In the genomic region with DNA sequence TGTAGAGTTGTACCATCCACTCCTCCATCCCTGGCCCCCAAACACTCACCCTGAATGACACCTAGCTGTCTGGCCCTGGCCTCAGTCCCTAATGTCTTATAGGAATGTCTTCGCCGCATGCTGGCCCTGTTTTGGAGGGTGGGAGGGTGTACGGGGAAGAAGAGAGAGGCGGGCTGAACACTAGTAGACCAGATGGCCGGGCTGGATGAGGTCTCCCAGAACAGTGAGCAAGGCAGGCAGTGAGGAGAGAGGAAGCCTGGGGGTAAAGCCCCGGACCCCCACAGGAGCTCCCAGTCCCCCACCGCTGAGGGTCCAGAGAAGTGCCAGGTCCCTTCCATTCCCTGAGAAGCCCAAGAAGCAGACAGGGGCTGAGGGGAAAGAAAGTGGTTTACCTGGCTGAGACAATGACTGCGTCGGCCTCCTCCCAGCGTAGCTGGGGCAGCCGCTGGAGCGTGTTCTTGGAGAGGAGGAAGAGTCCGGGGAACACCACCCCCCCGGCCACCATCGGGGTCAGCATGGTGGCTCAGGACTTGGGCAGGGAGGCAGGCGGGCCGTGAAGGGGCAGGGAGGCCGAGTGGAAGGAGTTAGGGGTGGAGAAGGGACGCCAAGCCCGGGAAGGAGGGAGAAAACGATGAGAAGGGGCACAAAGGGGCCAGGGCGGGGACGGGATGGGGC, we compare ENCODE assay signal across 12 cellular contexts. TPM values are rescaled to one million over a fixed set of nuclear protein-coding genes. Genes with fewer than 3 reads are reported as not detected.
DNase-seq lines count a peak whose midpoint lies in the region; ATAC-seq, FAIRE-seq and TF ChIP-seq lines count a peak whose summit lies in the region.
"Had no signal": no experiment of that assay in that cellular context is flagged by ENCODE, and none has a peak within 500 bp of the region (broad histone marks: within the 10 kb centered on the region; RNA-seq: fewer than 3 reads in every experiment).

No MANE protein-coding gene starts in this region.

- H3K4me1 ChIP-seq in transverse colon: peaks cover 0 to 9% (median 4%) of the 10 kb centered on the region in 4 donors

- in situ Hi-C loops in transverse colon (cut with MboI; ENCODE audit: low pct_ligation_motif_present in 1 of 4, low pct_unique_long_range_greater_than_20kb in 1 of 4, low sequenced_read_pairs in 3 of 4): loop anchor here in 1 of 4 donors (25.0 kb wide), 1 partner anchor 143 kb away; the partner anchor contains the start of gene SEZ6L2

- H3K9me3 ChIP-seq in iPS-18c (ENCODE audit: control insufficient read depth, insufficient read depth, low read length) (no peaks in the 10 kb centered on the region), transverse colon (no peaks in the 10 kb centered on the region)
- H3K9me3 ChIP-seq: pancreas had no signal

- H3K36me3 Mint-ChIP-seq in activated naive CD8-positive, alpha-beta T cell treated with anti-CD3 and anti-CD28 coated beads for 36 hours: no peaks in the 10 kb centered on the region

- peaks cover 85% of the 10 kb centered on the region for H3K27me3 Mint-ChIP-seq in stimulated activated naive CD8-positive, alpha-beta T cell treated with anti-CD3 and anti-CD28 coated beads, Interleukin-15, amount 100 ng/mL, for 72 hours
- peaks cover 75% of the 10 kb centered on the region for H3K27me3 Mint-ChIP-seq in activated naive CD8-positive, alpha-beta T cell treated with anti-CD3 and anti-CD28 coated beads for 36 hours

- no peaks in the 10 kb centered on the region for H3K9me3 Mint-ChIP-seq in stimulated activated naive CD8-positive, alpha-beta T cell treated with anti-CD3 and anti-CD28 coated beads, Interleukin-15, amount 100 ng/mL, for 72 hours
- H3K9me3 Mint-ChIP-seq in activated naive CD8-positive, alpha-beta T cell treated with anti-CD3 and anti-CD28 coated beads for 36 hours: no peaks in the 10 kb centered on the region

- H3K27ac ChIP-seq in transverse colon: no peak overlapping the region
- H3K27ac ChIP-seq: pancreas had no signal

- intact Hi-C loops in transverse colon (cut with DNase I; ENCODE audit: low total_unique reads): no loop called here

- H3K27me3 ChIP-seq in transverse colon: peaks cover 98% of the 10 kb centered on the region

- TF ChIP-seq EP300 in transverse colon (IDR thresholded peaks at IDR 0.05; ENCODE audit: low read depth): no peak

- H3K4me3 ChIP-seq in iPS-18c (ENCODE audit: insufficient read depth, low read depth, low read length) (peak overlapping the region; percentile 59), transverse colon (no peak overlapping the region)
- H3K4me3 ChIP-seq: lung had no signal

- FAIRE-seq in HTR-8/SVneo (lab: Jason Lieb, UNC): no peak
- FAIRE-seq: pancreas had no signal

- ATAC-seq in stimulated activated naive CD8-positive, alpha-beta T cell treated with anti-CD3 and anti-CD28 coated beads, Interleukin-15, amount 100 ng/mL, for 72 hours: no peak
- ATAC-seq in stimulated activated naive CD8-positive, alpha-beta T cell treated with anti-CD3 and anti-CD28 coated beads, Interleukin-15, Interleukin-2, amounts not matched to agents 100 U/mL and 50 U/mL, for 24 hours: no peak
- no peak for ATAC-seq in HG03045 (IDR thresholded peaks at IDR 0.05; ENCODE audit: unreplicated experiment)
- ATAC-seq: activated CD8-positive, alpha-beta T cell treated with anti-CD3 and anti-CD28 coated beads, Interleukin-2, amount 10 ng/mL, durations not matched to agents 7 days and 5 days had no signal

- DNase-seq in stimulated activated naive CD8-positive, alpha-beta T cell treated with anti-CD3 and anti-CD28 coated beads, Interleukin-15, amount 100 ng/mL, for 72 hours: no peak
- DNase-seq in stimulated activated naive CD8-positive, alpha-beta T cell treated with anti-CD3 and anti-CD28 coated beads, Interleukin-15, Interleukin-2, amounts not matched to agents 100 U/mL and 50 U/mL, for 24 hours: no peak
- DNase-seq in activated naive CD8-positive, alpha-beta T cell treated with anti-CD3 and anti-CD28 coated beads for 36 hours: no peak
- no peak for DNase-seq in transverse colon
- DNase-seq in HTR-8/SVneo (ENCODE audit: insufficient read length, low spot score): no peak
- no peak for DNase-seq in SHP77 (lab: John Stamatoyannopoulos, UW)
- DNase-seq: activated CD8-positive, alpha-beta T cell treated with anti-CD3 and anti-CD28 coated beads, Interleukin-2, amount 10 ng/mL, durations not matched to agents 7 days and 5 days; pancreas had no signal

- H3K4me3 Mint-ChIP-seq in stimulated activated naive CD8-positive, alpha-beta T cell treated with anti-CD3 and anti-CD28 coated beads, Interleukin-15, amount 100 ng/mL, for 72 hours: peak overlapping the region; percentile 19 to 69
- H3K4me3 Mint-ChIP-seq in activated naive CD8-positive, alpha-beta T cell treated with anti-CD3 and anti-CD28 coated beads for 36 hours: peak overlapping the region; percentile 29
- H3K4me3 Mint-ChIP-seq: activated CD8-positive, alpha-beta T cell treated with anti-CD3 and anti-CD28 coated beads, Interleukin-2, amount 10 ng/mL, durations not matched to agents 7 days and 5 days had no signal

- H3K36me3 ChIP-seq in transverse colon: no peaks in the 10 kb centered on the region
- H3K36me3 ChIP-seq: pancreas had no signal

- peaks cover 26% of the 10 kb centered on the region for H3K4me1 Mint-ChIP-seq in stimulated activated naive CD8-positive, alpha-beta T cell treated with anti-CD3 and anti-CD28 coated beads, Interleukin-15, amount 100 ng/mL, for 72 hours
- peaks cover 4% of the 10 kb centered on the region for H3K4me1 Mint-ChIP-seq in activated naive CD8-positive, alpha-beta T cell treated with anti-CD3 and anti-CD28 coated beads for 36 hours

- TF ChIP-seq POLR2A in transverse colon (IDR thresholded peaks at IDR 0.05): no peak

- WGBS in transverse colon (ENCODE audit: low coverage in 1 of 2), 2 donors: 27% methylated on average over 23 of the region's 23 CpGs; no CpG with 5 or more reads in 1 of the 2 donors

- no peak overlapping the region for H3K27ac Mint-ChIP-seq in stimulated activated naive CD8-positive, alpha-beta T cell treated with anti-CD3 and anti-CD28 coated beads, Interleukin-15, amount 100 ng/mL, for 72 hours
- H3K27ac Mint-ChIP-seq in activated naive CD8-positive, alpha-beta T cell treated with anti-CD3 and anti-CD28 coated beads for 36 hours: no peak overlapping the region
- H3K27ac Mint-ChIP-seq: activated CD8-positive, alpha-beta T cell treated with anti-CD3 and anti-CD28 coated beads, Interleukin-2, amount 10 ng/mL, durations not matched to agents 7 days and 5 days had no signal

- TF ChIP-seq CTCF in transverse colon (IDR thresholded peaks at IDR 0.05): no peak

RNA-seq across cellular contexts. Expression of gene TLCD3B, which starts 0.9 kb away (rescaled TPM):
- total RNA-seq in activated naive CD8-positive, alpha-beta T cell treated with anti-CD3 and anti-CD28 coated beads for 36 hours: 1 to 10 TPM; 1.2 to 2.0 TPM
- not detected for total RNA-seq in transverse colon
- total RNA-seq: dermis microvascular lymphatic vessel endothelial cell had no signal

RNA-seq across cellular contexts. Expression of gene C16orf92, which starts 7.2 kb away (rescaled TPM):
- not detected for total RNA-seq in activated naive CD8-positive, alpha-beta T cell treated with anti-CD3 and anti-CD28 coated beads for 36 hours
- total RNA-seq in transverse colon: not detected
- total RNA-seq: activated CD8-positive, alpha-beta T cell treated with anti-CD3 and anti-CD28 coated beads, Interleukin-2, amount 10 ng/mL, durations not matched to agents 7 days and 5 days; dermis microvascular lymphatic vessel endothelial cell; lung; pancreas had no signal

RNA-seq across cellular contexts. Expression of gene DOC2A, which starts 19.3 kb away (rescaled TPM):
- 1 to 10 TPM in 1 of 2 experiments, under 1 TPM in 1; 0.89 to 1.4 TPM for total RNA-seq in activated naive CD8-positive, alpha-beta T cell treated with anti-CD3 and anti-CD28 coated beads for 36 hours
- total RNA-seq in transverse colon: 10 to 100 TPM in 1 of 4 donors, 1 to 10 TPM in 3; 7.2 to 28.8 (median 9.7) TPM

RNA-seq across cellular contexts. Expression of gene INO80E, which starts 34.1 kb away (rescaled TPM):
- total RNA-seq in activated naive CD8-positive, alpha-beta T cell treated with anti-CD3 and anti-CD28 coated beads for 36 hours: 10 to 100 TPM; 83.8 to 91.1 TPM
- 10 to 100 TPM; 65.6 to 94.3 (median 73.0) TPM for total RNA-seq in transverse colon

RNA-seq across cellular contexts. Expression of gene HIRIP3, which starts 34.7 kb away (rescaled TPM):
- 10 to 100 TPM; 39.5 to 41.4 TPM for total RNA-seq in activated naive CD8-positive, alpha-beta T cell treated with anti-CD3 and anti-CD28 coated beads for 36 hours
- total RNA-seq in transverse colon: 10 to 100 TPM in 2 of 4 donors, 1 to 10 TPM in 2; 1.8 to 11.7 (median 8.8) TPM
